In the genomic region with DNA sequence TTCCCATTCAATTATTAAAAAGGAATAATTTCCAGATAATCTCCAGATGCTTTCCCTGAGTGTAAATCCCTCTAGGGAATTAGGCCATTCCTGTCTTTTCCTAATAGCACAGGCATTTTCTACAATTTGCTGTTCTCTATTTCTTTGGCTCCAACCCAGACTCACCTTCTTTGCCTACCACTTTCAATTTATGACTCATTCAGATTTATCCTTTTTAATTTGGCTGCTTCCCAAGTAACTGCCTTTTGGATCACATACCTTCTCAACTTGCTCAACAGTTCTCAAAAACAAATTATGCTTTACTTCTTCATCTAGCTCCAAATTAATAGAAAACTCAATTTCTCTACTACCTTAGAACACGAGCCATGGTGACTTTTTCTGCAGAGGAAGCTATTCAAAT, we compare ENCODE assay signal across 18 cellular contexts.
DNase-seq lines count a peak whose midpoint lies in the region; ATAC-seq, FAIRE-seq and TF ChIP-seq lines count a peak whose summit lies in the region.
"Had no signal": no experiment of that assay in that cellular context is flagged by ENCODE, and none has a peak within 500 bp of the region (broad histone marks: within the 10 kb centered on the region; RNA-seq: fewer than 3 reads in every experiment).

No MANE protein-coding gene starts in this region.

- no peaks in the 10 kb centered on the region for H3K79me2 ChIP-seq in astrocyte (ENCODE audit: insufficient read depth, low read length)

- H3K9me3 ChIP-seq in astrocyte (ENCODE audit: insufficient read depth, low read depth, low read length): no peaks in the 10 kb centered on the region
- peaks cover 23% of the 10 kb centered on the region for H3K9me3 ChIP-seq in mucosa of descending colon
- H3K9me3 ChIP-seq: SJSA1 had no signal

- no peaks in the 10 kb centered on the region for H4K20me1 ChIP-seq in astrocyte (ENCODE audit: insufficient read depth, low read length)

- H3K27me3 ChIP-seq in astrocyte (ENCODE audit: insufficient read depth, low read length) (no peaks in the 10 kb centered on the region), kidney epithelial cell (ENCODE audit: control insufficient read depth, insufficient read depth, low read length) (no peaks in the 10 kb centered on the region)
- H3K27me3 ChIP-seq: SJSA1 had no signal

- DNase-seq in D341Med (ENCODE audit: low spot score): peak; percentile 43
- DNase-seq in LHCN-M2 (ENCODE audit: low read depth): peak; percentile 22
- DNase-seq in astrocyte (ENCODE audit: low read depth): peak; percentile 12
- peak; percentile 9 for DNase-seq in kidney epithelial cell (ENCODE audit: low read depth)
- no peak for DNase-seq in mucosa of descending colon
- DNase-seq in Kasumi-1 (lab: John Stamatoyannopoulos, UW): no peak
- DNase-seq in T1000 (lab: John Stamatoyannopoulos, UW): no peak
- DNase-seq: activated CD4-positive, CD25-positive, alpha-beta regulatory T cell treated with anti-CD3 and anti-CD28 coated beads, Interleukin-2, amount 50 U/mL, for 72 hours; activated effector memory CD4-positive, alpha-beta T cell treated with Interleukin-2 at 50 U/mL for 16 hours; amniotic stem cell; naive thymus-derived CD8-positive, alpha-beta T cell; NCI-H1436; posterior cingulate gyrus had no signal

- H3K36me3 Mint-ChIP-seq in astrocyte (ENCODE audit: low read depth, unreplicated experiment): no peaks in the 10 kb centered on the region
- H3K36me3 Mint-ChIP-seq: naive thymus-derived CD8-positive, alpha-beta T cell had no signal

- H3K4me1 ChIP-seq in astrocyte (ENCODE audit: insufficient read depth, low read length): no peaks in the 10 kb centered on the region
- no peaks in the 10 kb centered on the region for H3K4me1 ChIP-seq in mucosa of descending colon (ENCODE audit: low read depth)
- H3K4me1 ChIP-seq: SJSA1 had no signal

- FAIRE-seq in astrocyte (lab: Jason Lieb, UNC): no peak
- FAIRE-seq: G401.6, GM12878 had no signal

- no peak overlapping the region for H2AFZ ChIP-seq in astrocyte (ENCODE audit: low read depth, low read length)

- H3K9me3 Mint-ChIP-seq in astrocyte (ENCODE audit: unreplicated experiment): peaks cover 1% of the 10 kb centered on the region

- H3K36me3 ChIP-seq in astrocyte (ENCODE audit: insufficient read depth, low read length) (no peaks in the 10 kb centered on the region), kidney epithelial cell (ENCODE audit: control insufficient read depth, insufficient read depth, low read length) (no peaks in the 10 kb centered on the region), mucosa of descending colon (ENCODE audit: low read depth) (no peaks in the 10 kb centered on the region)
- H3K36me3 ChIP-seq: SJSA1 had no signal

- TF ChIP-seq CTCF in astrocyte (IDR thresholded peaks at IDR 0.05; ENCODE audit: insufficient read depth, low read depth, low read length) (no peak), kidney epithelial cell (IDR thresholded peaks at IDR 0.05; ENCODE audit: insufficient read depth, low read length, poor library complexity, severe bottlenecking) (no peak), mucosa of descending colon (IDR thresholded peaks at IDR 0.05) (no peak)

- no peak overlapping the region for H3K4me3 Mint-ChIP-seq in astrocyte (ENCODE audit: unreplicated experiment)
- H3K4me3 Mint-ChIP-seq: naive thymus-derived CD8-positive, alpha-beta T cell had no signal

- peaks cover 11% of the 10 kb centered on the region for H3K4me1 Mint-ChIP-seq in astrocyte (ENCODE audit: low read depth, unreplicated experiment)
- H3K4me1 Mint-ChIP-seq: naive thymus-derived CD8-positive, alpha-beta T cell had no signal

- H3K27ac Mint-ChIP-seq in astrocyte (ENCODE audit: unreplicated experiment): no peak overlapping the region
- H3K27ac Mint-ChIP-seq: naive thymus-derived CD8-positive, alpha-beta T cell had no signal

- no peak for ATAC-seq in mucosa of descending colon
- no peak for ATAC-seq in esophagus mucosa
- ATAC-seq: GM12878; naive thymus-derived CD8-positive, alpha-beta T cell had no signal

- H3K27me3 Mint-ChIP-seq in astrocyte (ENCODE audit: low read depth, unreplicated experiment): no peaks in the 10 kb centered on the region
- H3K27me3 Mint-ChIP-seq: naive thymus-derived CD8-positive, alpha-beta T cell had no signal

- H3K4me3 ChIP-seq in astrocyte (ENCODE audit: insufficient read depth, low read depth, low read length) (no peak overlapping the region), kidney epithelial cell (ENCODE audit: low read depth, low read length) (no peak overlapping the region), mucosa of descending colon (no peak overlapping the region)
- H3K4me3 ChIP-seq: GM12878, lung, SJSA1 had no signal

- H3K4me2 ChIP-seq in astrocyte (ENCODE audit: low read length): no peak overlapping the region

- H3K9ac ChIP-seq in astrocyte (ENCODE audit: low read length): no peak overlapping the region

- intact Hi-C loops in mucosa of descending colon (cut with DNase I, micrococcal nuclease): no loop called here

- H3K27ac ChIP-seq in astrocyte (ENCODE audit: low read depth, low read length): no peak overlapping the region
- H3K27ac ChIP-seq: SJSA1 had no signal

Comparison
In these comparisons a context has a peak if more than half of its experiments do, and no peak if none do; other contexts are left out.
1. DNase-seq: peak in D341Med (single experiment), LHCN-M2 (single experiment), astrocyte (single experiment) and kidney epithelial cell (single experiment); none in mucosa of descending colon (0 of 3), Kasumi-1 (0 of 2) and T1000 (single experiment).